35 cellular contexts compared by ENCODE assay signal in genomic region chr6:11566609-11567008, GRCh38.
"Had no signal": no experiment of that assay in that cellular context is flagged by ENCODE, and none has a peak within 500 bp of the region (broad histone marks: within the 10 kb centered on the region; RNA-seq: fewer than 3 reads in every experiment).

No MANE protein-coding gene starts in this region.

- H3K9me3 ChIP-seq: MG63 had no signal

- H3K27me3 ChIP-seq: MG63 had no signal

- H3K36me3 ChIP-seq: MG63 had no signal

- DNase-seq: Karpas-422, Kasumi-1, MG63, MM.1S, MV-4-11, NCI-H1048, NCI-H1092, NCI-H1092 treated with DMSO at 0.1 percent for 48 hours, NCI-H1105, NCI-H1105 treated with DMSO at 0.1 percent for 48 hours, NCI-H1417, NCI-H1417 treated with DMSO at 0.1 percent for 48 hours, NCI-H1436, NCI-H1436 treated with DMSO at 0.1 percent for 48 hours, NCI-H146, NCI-H1694, NCI-H1694 treated with DMSO at 0.1 percent for 48 hours, NCI-H187, NCI-H187 treated with DMSO at 0.1 percent for 48 hours, NCI-H1930, NCI-H2029, NCI-H2029 treated with DMSO at 0.1 percent for 48 hours, NCI-H2081, NCI-H2081 treated with DMSO at 0.1 percent for 48 hours, NCI-H2107, NCI-H2171, NCI-H2171 treated with DMSO at 0.1 percent for 48 hours, NCI-H2227 treated with DMSO at 0.1 percent for 48 hours, NCI-H226, NCI-H345, NCI-H446, NCI-H446 treated with DMSO at 0.1 percent for 48 hours, NCI-H510A, NCI-H510A treated with DMSO at 0.1 percent for 48 hours, NCI-H524 had no signal

- H3K4me3 ChIP-seq: MG63 had no signal
